1 cellular context compared by ENCODE assay signal in the genomic region with DNA sequence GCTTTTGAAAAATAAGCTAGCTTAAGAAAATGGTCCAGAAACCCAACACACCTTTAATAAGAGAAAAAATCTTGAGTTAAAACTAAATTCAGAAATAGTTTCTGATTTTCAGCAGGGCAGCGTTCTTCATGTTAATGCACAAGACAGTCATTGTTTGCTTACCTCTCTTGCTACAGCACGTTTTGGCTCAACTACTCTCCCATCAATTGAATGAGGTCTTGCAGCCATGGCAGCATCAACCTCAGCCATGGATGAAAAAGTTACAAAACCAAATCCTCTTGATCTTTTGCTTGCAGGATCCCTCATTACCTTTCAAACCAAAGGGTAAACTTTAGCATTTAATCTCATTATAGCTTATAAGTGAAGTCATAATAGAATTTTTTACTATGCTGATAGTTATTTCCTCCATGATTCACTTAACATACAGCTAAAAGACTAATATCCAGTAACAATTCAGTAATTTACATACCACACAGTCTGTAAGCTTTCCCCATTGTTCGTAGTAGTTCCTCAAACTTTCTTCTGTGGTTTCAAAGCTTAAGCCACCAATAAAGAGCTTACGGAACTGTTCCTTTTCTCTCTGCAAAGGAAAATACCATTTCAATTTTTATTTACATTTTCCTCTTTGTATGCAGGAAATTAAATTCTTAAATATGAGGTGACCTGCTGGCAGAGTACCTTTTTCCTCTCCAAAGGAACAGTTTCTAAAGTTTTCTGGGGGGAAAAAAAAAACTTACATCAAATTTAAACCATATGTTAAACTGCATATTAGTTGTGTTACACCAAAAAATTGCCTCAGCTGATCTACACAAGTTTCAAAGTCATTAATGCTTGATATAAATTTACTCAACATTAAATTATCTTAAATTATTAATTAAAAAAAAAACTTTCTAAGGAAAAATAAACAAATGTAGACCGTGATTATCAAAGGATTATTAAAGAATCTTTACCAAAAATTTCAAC.
TF ChIP-seq lines count a peak whose summit lies in the region.

No MANE protein-coding gene starts in this region.

TF ChIP-seq in K562, 482 proteins besides CTCF, POLR2A, EP300 and RAD21:
- TF ChIP-seq SMARCE1 (IDR thresholded peaks at IDR 0.05) (no peak), MAFF (IDR thresholded peaks at IDR 0.05; ENCODE audit: low read length) (peak; percentile 16; the same call in 1 of the 2 replicates), FOXP1 (CRISPR knock-in tag; IDR thresholded peaks at IDR 0.05) (no peak), ZNF24 (IDR thresholded peaks at IDR 0.05) (no peak), TBL1XR1 (IDR thresholded peaks at IDR 0.05; ENCODE audit: low read length in 2 of 2) (peak in 1 of 2 experiments; percentile 7; a peak in 1 of 4 replicates), HLTF (IDR thresholded peaks at IDR 0.05) (no peak), ZNF57 (CRISPR knock-in tag; IDR thresholded peaks at IDR 0.05) (no peak), ZBTB43 (CRISPR knock-in tag; IDR thresholded peaks at IDR 0.05) (no peak), ARID3B (CRISPR knock-in tag; IDR thresholded peaks at IDR 0.05; ENCODE audit: borderline replicate concordance) (no peak), POLR2H (tag; IDR thresholded peaks at IDR 0.05; ENCODE audit: low read depth) (peak; percentile 68), POLR2B (IDR thresholded peaks at IDR 0.05; ENCODE audit: low read depth, partially characterized antibody) (peak; percentile 7), SRSF1 (IDR thresholded peaks at IDR 0.05; ENCODE audit: low read depth, low read length) (no peak), CHD1 (IDR thresholded peaks at IDR 0.05; ENCODE audit: low read length) (peak; percentile 20)
